In the genomic region with DNA sequence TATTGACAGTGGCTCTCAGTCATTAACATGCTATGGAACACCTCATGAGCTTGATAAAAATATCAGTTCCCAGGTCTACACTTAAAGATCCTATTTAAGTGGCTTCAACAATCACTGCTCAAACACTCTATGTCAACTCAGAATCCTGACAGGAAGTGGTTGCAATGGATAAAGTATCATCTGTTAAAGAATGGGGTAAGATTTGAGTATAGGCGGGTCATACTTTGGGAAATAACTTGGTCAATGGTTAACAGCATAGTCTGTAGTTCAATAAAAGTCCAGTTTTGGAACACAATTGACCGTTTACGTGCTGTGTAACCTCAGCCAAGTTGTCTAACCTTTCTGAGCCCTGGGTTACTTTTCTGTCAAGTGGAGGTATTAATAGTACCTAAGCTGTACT, we compare ENCODE assay signal across 1 cellular context.
A peak's percentile ranks its signal among the peaks of the same experiment; 100 is the strongest.
TF ChIP-seq lines count a peak whose summit lies in the region.

No MANE protein-coding gene starts in this region.

TF ChIP-seq in GM12878, 131 proteins besides CTCF, POLR2A, EP300 and RAD21:
- peak; percentile 66; the same call in 1 of the 2 replicates for TF ChIP-seq MTA3 (IDR thresholded peaks at IDR 0.05; ENCODE audit: borderline replicate concordance, low read length)
- peak; percentile 23; the same call in 1 of the 2 replicates for TF ChIP-seq POLR2AphosphoS5 (IDR thresholded peaks at IDR 0.05; ENCODE audit: low read length)
